ENCODE assay signal across 16 cellular contexts in the genomic region with DNA sequence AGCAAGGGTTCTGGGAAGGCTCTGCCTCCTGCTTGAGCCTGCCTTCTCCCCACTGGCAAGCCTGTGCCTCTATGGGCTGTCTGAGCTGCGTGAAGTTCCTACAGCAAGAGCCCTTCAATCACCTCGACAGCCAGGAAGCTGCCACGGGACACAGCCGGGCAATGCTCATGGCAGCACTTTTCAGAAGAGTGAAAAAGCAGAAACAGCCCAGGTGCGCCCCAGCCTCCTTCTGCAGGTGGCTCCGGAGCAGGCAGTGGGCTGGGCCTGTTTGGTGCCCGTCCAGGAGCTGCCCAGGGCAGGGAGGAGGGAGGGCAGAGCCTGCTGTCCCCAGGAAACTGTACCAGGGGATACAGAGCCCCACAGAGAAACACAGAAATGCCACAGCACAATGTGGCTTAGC. TPM values are rescaled to one million over a fixed set of nuclear protein-coding genes. Genes with fewer than 3 reads are reported as not detected.
A peak's percentile ranks its signal among the peaks of the same experiment; 100 is the strongest.
DNase-seq lines count a peak whose midpoint lies in the region; ATAC-seq and TF ChIP-seq lines count a peak whose summit lies in the region.
"Had no signal": no experiment of that assay in that cellular context is flagged by ENCODE, and none has a peak within 500 bp of the region (broad histone marks: within the 10 kb centered on the region; RNA-seq: fewer than 3 reads in every experiment).

No MANE protein-coding gene starts in this region.

- in situ Hi-C loops in gastrocnemius medialis (cut with MboI; ENCODE audit: low sequenced_read_pairs in 4 of 4) = no loop called here

- no peaks in the 10 kb centered on the region for H3K9me2 ChIP-seq in OCI-LY7 (ENCODE audit: insufficient read depth, low read length)

- peaks cover 5 to 14% (median 11%) of the 10 kb centered on the region in 11 experiments; a peak in 17 of 22 replicates for H3K9me3 ChIP-seq in BLaER1 treated with 17β-estradiol and CSF1 and Interleukin-3, amounts not matched to agents 10 nM and 100 nM (replicated peaks in 1 of 11)
- no peaks in the 10 kb centered on the region for H3K9me3 ChIP-seq in OCI-LY7 (ENCODE audit: low read length)
- H3K9me3 ChIP-seq in gastrocnemius medialis = no peaks in the 10 kb centered on the region

- H3K27me3 ChIP-seq in BLaER1 treated with 17β-estradiol and CSF1 and Interleukin-3, amounts not matched to agents 10 nM and 100 nM = no peaks in the 10 kb centered on the region; a peak in 1 of 22 replicates
- H3K27me3 ChIP-seq in gastrocnemius medialis = no peaks in the 10 kb centered on the region

- POLR2A ChIA-PET in OCI-LY7 (lab: Charles Lee) = no interaction called here

- peak overlapping the region in 5 of 11 experiments; percentile 2 to 43 (median 20); a peak in 8 of 22 replicates for H3K27ac ChIP-seq in BLaER1 treated with 17β-estradiol and CSF1 and Interleukin-3, amounts not matched to agents 10 nM and 100 nM
- H3K27ac ChIP-seq in OCI-LY7 (ENCODE audit: low read depth, low read length, poor library complexity, severe bottlenecking) (no peak overlapping the region), gastrocnemius medialis (peak overlapping the region; percentile 13 to 80 (median 70))
- H3K27ac ChIP-seq: C4-2B had no signal

- TF ChIP-seq CTCF in OCI-LY7 (conservative IDR thresholded peaks at IDR 0.05; ENCODE audit: low read length) = no peak
- TF ChIP-seq CTCF in gastrocnemius medialis (IDR thresholded peaks at IDR 0.05 in 4 of 5, conservative IDR thresholded peaks at IDR 0.05 in 1 of 5) = no peak

- no TSS peak for BruUV-seq in OCI-LY7 (replicated peaks; lab: Mats Ljungman, UMichigan)

- CTCF ChIA-PET in OCI-LY7 (lab: Charles Lee; ENCODE audit: unreplicated experiment) = no interaction called here

- intact Hi-C loops in OCI-LY7 (cut with micrococcal nuclease; ENCODE audit: unreplicated experiment) (no loop called here), gastrocnemius medialis (cut with DNase I; ENCODE audit: low total_unique reads) (loop anchor here (2.0 kb wide), 1 partner anchor 30 kb away; no protein-coding TSS in a partner anchor)

- TF ChIP-seq POLR2A in gastrocnemius medialis (IDR thresholded peaks at IDR 0.05) = no peak

- H3K79me2 ChIP-seq in OCI-LY7 (ENCODE audit: insufficient read depth, low read depth, low read length) = no peaks in the 10 kb centered on the region

- H3K4me1 ChIP-seq in BLaER1 treated with 17β-estradiol and CSF1 and Interleukin-3, amounts not matched to agents 10 nM and 100 nM = peaks cover 0 to 42% (median 30%) of the 10 kb centered on the region in 10 experiments; a peak in 18 of 20 replicates
- H3K4me1 ChIP-seq in OCI-LY7 (ENCODE audit: insufficient read depth, low read length, poor library complexity, severe bottlenecking) (peaks cover 4% of the 10 kb centered on the region), gastrocnemius medialis (no peaks in the 10 kb centered on the region)

- peak overlapping the region in 4 of 11 experiments; percentile 24 to 51 (median 42); a peak in 4 of 22 replicates for H3K9ac ChIP-seq in BLaER1 treated with 17β-estradiol and CSF1 and Interleukin-3, amounts not matched to agents 10 nM and 100 nM

- ATAC-seq in gastrocnemius medialis (no peak), HG03521 (IDR thresholded peaks at IDR 0.05; ENCODE audit: unreplicated experiment) (no peak)
- ATAC-seq: HCT116 had no signal

- H3K4me2 ChIP-seq in BLaER1 treated with 17β-estradiol and CSF1 and Interleukin-3, amounts not matched to agents 10 nM and 100 nM = peak overlapping the region in 10 of 11 experiments; percentile 3 to 72 (median 51); a peak in 20 of 22 replicates
- H3K4me2 ChIP-seq in OCI-LY7 (ENCODE audit: low read length) = no peak overlapping the region

- H4K20me1 ChIP-seq in BLaER1 treated with 17β-estradiol and CSF1 and Interleukin-3, amounts not matched to agents 10 nM and 100 nM = peaks cover 0 to 37% (median 0%) of the 10 kb centered on the region in 11 experiments; a peak in 8 of 22 replicates
- H4K20me1 ChIP-seq in OCI-LY7 (ENCODE audit: insufficient read depth, low read length) = no peaks in the 10 kb centered on the region

- peaks cover 44 to 80% (median 59%) of the 10 kb centered on the region in 11 experiments for H3K36me3 ChIP-seq in BLaER1 treated with 17β-estradiol and CSF1 and Interleukin-3, amounts not matched to agents 10 nM and 100 nM
- H3K36me3 ChIP-seq in OCI-LY7 (ENCODE audit: insufficient read depth, low read length) (no peaks in the 10 kb centered on the region; the same call in 1 of the 2 replicates), gastrocnemius medialis (peaks cover 0 to 54% of the 10 kb centered on the region in 2 donors)

- no peak overlapping the region for H2AFZ ChIP-seq in OCI-LY7 (ENCODE audit: low read length)

- no peak overlapping the region for H3K4me3 ChIP-seq in BLaER1 treated with 17β-estradiol and CSF1 and Interleukin-3, amounts not matched to agents 10 nM and 100 nM
- H3K4me3 ChIP-seq in OCI-LY7 (ENCODE audit: low read depth, low read length, poor library complexity, severe bottlenecking) (no peak overlapping the region), gastrocnemius medialis (no peak overlapping the region)

- DNase-seq in OCI-LY7 (ENCODE audit: low spot score) (peak; percentile 16), islet precursor cell (peak; percentile 42), gastrocnemius medialis (no peak), HUDEP-2 (lab: John Stamatoyannopoulos, UW; ENCODE audit: unreplicated experiment in 76 of 76) (no peak)
- DNase-seq in activated effector memory CD4-positive, alpha-beta T cell treated with Interleukin-2 at 50 U/mL for 16 hours = no peak
- DNase-seq: 8988T; AML-193; CD4-positive, alpha-beta memory T cell; COR-L47; DMS153; DND-41; GF-D8 had no signal

RNA-seq across cellular contexts. Expression of gene COMT, which starts 24.6 kb away (rescaled TPM):
- total RNA-seq in OCI-LY7 (2014; rRNA removed; shearing (Covaris generic)) = 102 and 112 TPM in 2 replicates
- total RNA-seq in OCI-LY7 (2022) (89.5 and 90.8 TPM in 2 replicates), gastrocnemius medialis (100 to 1,000 TPM; 154 to 255 (median 223) TPM)

RNA-seq across cellular contexts. Expression of gene TXNRD2, which starts 24.7 kb away (rescaled TPM):
- 24.1 and 28.9 TPM in 2 replicates for total RNA-seq in OCI-LY7 (2014; rRNA removed; shearing (Covaris generic))
- total RNA-seq in OCI-LY7 (2022) = 23.5 and 24.7 TPM in 2 replicates
- 10 to 100 TPM in 3 of 4 donors, 1 to 10 TPM in 1; 9.0 to 18.0 (median 14.4) TPM for total RNA-seq in gastrocnemius medialis

Comparison
In these comparisons a context has a peak if more than half of its experiments do, and no peak if none do; other contexts are left out.
1. DNase-seq: peak in OCI-LY7 (single experiment) and islet precursor cell (single experiment); none in gastrocnemius medialis (0 of 2), activated effector memory CD4-positive, alpha-beta T cell treated with Interleukin-2 at 50 U/mL for 16 hours (single experiment) and HUDEP-2 (0 of 76).